Comparison of ENCODE assay signal across 1 cellular context in the genomic region with DNA sequence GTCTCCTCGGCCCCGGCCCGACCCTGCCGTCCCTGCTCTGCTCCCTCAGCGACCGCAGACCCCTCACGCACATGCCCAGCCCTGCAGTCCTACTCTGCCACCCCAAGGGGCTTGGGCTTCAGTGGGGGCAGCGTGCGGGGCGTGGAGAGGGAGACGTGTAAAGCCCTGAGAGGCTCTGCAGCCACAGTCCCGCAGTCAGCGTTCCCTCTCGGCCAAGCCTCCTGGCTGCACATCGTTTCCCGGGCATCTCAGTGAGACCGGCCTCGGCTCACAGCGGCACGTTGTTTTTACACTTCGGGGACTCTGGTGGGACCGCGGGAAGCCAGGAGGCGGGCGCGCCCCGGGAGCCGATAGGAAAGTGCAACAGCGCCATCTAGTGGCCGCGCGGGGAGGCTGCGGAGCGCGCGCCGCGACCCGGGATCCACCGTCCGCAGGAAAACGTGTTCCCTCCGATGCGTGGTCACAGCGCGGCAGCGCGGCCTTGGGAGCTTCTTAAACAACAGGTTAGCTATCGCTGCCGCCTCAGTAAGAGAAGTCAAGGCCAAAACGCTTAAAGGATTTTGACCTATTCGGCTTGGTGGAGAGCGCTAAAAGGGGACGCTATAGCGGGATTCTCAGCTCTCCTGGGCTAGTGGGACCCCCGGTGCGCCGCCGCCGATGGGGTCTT.
TF ChIP-seq lines count a peak whose summit lies in the region.

No MANE protein-coding gene starts in this region.

TF ChIP-seq in K562, 482 proteins besides CTCF, POLR2A, EP300 and RAD21 (continued from another document and continues in another):
- TF ChIP-seq, protein P1, sequence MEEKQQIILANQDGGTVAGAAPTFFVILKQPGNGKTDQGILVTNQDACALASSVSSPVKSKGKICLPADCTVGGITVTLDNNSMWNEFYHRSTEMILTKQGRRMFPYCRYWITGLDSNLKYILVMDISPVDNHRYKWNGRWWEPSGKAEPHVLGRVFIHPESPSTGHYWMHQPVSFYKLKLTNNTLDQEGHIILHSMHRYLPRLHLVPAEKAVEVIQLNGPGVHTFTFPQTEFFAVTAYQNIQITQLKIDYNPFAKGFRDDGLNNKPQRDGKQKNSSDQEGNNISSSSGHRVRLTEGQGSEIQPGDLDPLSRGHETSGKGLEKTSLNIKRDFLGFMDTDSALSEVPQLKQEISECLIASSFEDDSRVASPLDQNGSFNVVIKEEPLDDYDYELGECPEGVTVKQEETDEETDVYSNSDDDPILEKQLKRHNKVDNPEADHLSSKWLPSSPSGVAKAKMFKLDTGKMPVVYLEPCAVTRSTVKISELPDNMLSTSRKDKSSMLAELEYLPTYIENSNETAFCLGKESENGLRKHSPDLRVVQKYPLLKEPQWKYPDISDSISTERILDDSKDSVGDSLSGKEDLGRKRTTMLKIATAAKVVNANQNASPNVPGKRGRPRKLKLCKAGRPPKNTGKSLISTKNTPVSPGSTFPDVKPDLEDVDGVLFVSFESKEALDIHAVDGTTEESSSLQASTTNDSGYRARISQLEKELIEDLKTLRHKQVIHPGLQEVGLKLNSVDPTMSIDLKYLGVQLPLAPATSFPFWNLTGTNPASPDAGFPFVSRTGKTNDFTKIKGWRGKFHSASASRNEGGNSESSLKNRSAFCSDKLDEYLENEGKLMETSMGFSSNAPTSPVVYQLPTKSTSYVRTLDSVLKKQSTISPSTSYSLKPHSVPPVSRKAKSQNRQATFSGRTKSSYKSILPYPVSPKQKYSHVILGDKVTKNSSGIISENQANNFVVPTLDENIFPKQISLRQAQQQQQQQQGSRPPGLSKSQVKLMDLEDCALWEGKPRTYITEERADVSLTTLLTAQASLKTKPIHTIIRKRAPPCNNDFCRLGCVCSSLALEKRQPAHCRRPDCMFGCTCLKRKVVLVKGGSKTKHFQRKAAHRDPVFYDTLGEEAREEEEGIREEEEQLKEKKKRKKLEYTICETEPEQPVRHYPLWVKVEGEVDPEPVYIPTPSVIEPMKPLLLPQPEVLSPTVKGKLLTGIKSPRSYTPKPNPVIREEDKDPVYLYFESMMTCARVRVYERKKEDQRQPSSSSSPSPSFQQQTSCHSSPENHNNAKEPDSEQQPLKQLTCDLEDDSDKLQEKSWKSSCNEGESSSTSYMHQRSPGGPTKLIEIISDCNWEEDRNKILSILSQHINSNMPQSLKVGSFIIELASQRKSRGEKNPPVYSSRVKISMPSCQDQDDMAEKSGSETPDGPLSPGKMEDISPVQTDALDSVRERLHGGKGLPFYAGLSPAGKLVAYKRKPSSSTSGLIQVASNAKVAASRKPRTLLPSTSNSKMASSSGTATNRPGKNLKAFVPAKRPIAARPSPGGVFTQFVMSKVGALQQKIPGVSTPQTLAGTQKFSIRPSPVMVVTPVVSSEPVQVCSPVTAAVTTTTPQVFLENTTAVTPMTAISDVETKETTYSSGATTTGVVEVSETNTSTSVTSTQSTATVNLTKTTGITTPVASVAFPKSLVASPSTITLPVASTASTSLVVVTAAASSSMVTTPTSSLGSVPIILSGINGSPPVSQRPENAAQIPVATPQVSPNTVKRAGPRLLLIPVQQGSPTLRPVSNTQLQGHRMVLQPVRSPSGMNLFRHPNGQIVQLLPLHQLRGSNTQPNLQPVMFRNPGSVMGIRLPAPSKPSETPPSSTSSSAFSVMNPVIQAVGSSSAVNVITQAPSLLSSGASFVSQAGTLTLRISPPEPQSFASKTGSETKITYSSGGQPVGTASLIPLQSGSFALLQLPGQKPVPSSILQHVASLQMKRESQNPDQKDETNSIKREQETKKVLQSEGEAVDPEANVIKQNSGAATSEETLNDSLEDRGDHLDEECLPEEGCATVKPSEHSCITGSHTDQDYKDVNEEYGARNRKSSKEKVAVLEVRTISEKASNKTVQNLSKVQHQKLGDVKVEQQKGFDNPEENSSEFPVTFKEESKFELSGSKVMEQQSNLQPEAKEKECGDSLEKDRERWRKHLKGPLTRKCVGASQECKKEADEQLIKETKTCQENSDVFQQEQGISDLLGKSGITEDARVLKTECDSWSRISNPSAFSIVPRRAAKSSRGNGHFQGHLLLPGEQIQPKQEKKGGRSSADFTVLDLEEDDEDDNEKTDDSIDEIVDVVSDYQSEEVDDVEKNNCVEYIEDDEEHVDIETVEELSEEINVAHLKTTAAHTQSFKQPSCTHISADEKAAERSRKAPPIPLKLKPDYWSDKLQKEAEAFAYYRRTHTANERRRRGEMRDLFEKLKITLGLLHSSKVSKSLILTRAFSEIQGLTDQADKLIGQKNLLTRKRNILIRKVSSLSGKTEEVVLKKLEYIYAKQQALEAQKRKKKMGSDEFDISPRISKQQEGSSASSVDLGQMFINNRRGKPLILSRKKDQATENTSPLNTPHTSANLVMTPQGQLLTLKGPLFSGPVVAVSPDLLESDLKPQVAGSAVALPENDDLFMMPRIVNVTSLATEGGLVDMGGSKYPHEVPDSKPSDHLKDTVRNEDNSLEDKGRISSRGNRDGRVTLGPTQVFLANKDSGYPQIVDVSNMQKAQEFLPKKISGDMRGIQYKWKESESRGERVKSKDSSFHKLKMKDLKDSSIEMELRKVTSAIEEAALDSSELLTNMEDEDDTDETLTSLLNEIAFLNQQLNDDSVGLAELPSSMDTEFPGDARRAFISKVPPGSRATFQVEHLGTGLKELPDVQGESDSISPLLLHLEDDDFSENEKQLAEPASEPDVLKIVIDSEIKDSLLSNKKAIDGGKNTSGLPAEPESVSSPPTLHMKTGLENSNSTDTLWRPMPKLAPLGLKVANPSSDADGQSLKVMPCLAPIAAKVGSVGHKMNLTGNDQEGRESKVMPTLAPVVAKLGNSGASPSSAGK (IDR thresholded peaks at IDR 0.05) = peak; percentile 78
- TF ChIP-seq CBX3 (IDR thresholded peaks at IDR 0.05; ENCODE audit: borderline replicate concordance in 1 of 2, low read length in 2 of 2) (peak in 1 of 2 experiments; percentile 20; a peak in 1 of 3 replicates), CSDE1 (IDR thresholded peaks at IDR 0.05) (no peak), STAG1 (CRISPR knock-in tag; IDR thresholded peaks at IDR 0.05; ENCODE audit: borderline replicate concordance) (peak; percentile 59; the same call in 1 of the 2 replicates), GABPB1 (CRISPR knock-in tag; IDR thresholded peaks at IDR 0.05) (no peak), SMARCB1 (IDR thresholded peaks at IDR 0.05; ENCODE audit: insufficient read length, low read depth) (no peak), ZZZ3 (IDR thresholded peaks at IDR 0.05) (no peak), CBX5 (IDR thresholded peaks at IDR 0.05; ENCODE audit: borderline replicate concordance, low read depth) (no peak), MAZ (CRISPR knock-in tag; conservative IDR thresholded peaks at IDR 0.05 in 1 of 2, IDR thresholded peaks at IDR 0.05 in 1 of 2) (0 out of 4 replicates have a peak, but pooled peaks of 1 of the 2 experiments have one; percentile 14), SMARCC2 (IDR thresholded peaks at IDR 0.05; ENCODE audit: low read depth) (no peak), DDX20 (tag; IDR thresholded peaks at IDR 0.05; ENCODE audit: low read depth) (no peak), NFE2 (IDR thresholded peaks at IDR 0.05; ENCODE audit: low read depth) (no peak), EP400 (IDR thresholded peaks at IDR 0.05) (no peak), ZNF444 (CRISPR knock-in tag; IDR thresholded peaks at IDR 0.05) (no peak), SIRT6 (IDR thresholded peaks at IDR 0.05; ENCODE audit: low read depth, low read length) (no peak), ELF1 (tag; IDR thresholded peaks at IDR 0.05) (no peak), TFAM (CRISPR knock-in tag; conservative IDR thresholded peaks at IDR 0.05) (no peak), RB1 (IDR thresholded peaks at IDR 0.05; ENCODE audit: low read depth) (peak; percentile 88)
- TF ChIP-seq, protein P2, sequence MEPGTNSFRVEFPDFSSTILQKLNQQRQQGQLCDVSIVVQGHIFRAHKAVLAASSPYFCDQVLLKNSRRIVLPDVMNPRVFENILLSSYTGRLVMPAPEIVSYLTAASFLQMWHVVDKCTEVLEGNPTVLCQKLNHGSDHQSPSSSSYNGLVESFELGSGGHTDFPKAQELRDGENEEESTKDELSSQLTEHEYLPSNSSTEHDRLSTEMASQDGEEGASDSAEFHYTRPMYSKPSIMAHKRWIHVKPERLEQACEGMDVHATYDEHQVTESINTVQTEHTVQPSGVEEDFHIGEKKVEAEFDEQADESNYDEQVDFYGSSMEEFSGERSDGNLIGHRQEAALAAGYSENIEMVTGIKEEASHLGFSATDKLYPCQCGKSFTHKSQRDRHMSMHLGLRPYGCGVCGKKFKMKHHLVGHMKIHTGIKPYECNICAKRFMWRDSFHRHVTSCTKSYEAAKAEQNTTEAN (CRISPR knock-in tag; IDR thresholded peaks at IDR 0.05) = no peak
- TF ChIP-seq, protein P3, sequence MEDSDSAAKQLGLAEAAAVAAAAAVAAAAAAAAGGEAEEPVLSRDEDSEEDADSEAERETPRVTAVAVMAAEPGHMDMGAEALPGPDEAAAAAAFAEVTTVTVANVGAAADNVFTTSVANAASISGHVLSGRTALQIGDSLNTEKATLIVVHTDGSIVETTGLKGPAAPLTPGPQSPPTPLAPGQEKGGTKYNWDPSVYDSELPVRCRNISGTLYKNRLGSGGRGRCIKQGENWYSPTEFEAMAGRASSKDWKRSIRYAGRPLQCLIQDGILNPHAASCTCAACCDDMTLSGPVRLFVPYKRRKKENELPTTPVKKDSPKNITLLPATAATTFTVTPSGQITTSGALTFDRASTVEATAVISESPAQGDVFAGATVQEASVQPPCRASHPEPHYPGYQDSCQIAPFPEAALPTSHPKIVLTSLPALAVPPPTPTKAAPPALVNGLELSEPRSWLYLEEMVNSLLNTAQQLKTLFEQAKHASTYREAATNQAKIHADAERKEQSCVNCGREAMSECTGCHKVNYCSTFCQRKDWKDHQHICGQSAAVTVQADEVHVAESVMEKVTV (CRISPR knock-in tag; IDR thresholded peaks at IDR 0.05) = peak; percentile 40; the same call in 1 of the 2 replicates
- TF ChIP-seq, protein P4, sequence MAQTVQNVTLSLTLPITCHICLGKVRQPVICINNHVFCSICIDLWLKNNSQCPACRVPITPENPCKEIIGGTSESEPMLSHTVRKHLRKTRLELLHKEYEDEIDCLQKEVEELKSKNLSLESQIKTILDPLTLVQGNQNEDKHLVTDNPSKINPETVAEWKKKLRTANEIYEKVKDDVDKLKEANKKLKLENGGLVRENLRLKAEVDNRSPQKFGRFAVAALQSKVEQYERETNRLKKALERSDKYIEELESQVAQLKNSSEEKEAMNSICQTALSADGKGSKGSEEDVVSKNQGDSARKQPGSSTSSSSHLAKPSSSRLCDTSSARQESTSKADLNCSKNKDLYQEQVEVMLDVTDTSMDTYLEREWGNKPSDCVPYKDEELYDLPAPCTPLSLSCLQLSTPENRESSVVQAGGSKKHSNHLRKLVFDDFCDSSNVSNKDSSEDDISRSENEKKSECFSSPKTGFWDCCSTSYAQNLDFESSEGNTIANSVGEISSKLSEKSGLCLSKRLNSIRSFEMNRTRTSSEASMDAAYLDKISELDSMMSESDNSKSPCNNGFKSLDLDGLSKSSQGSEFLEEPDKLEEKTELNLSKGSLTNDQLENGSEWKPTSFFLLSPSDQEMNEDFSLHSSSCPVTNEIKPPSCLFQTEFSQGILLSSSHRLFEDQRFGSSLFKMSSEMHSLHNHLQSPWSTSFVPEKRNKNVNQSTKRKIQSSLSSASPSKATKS (CRISPR knock-in tag; IDR thresholded peaks at IDR 0.05) = no peak
- TF ChIP-seq, protein P5, sequence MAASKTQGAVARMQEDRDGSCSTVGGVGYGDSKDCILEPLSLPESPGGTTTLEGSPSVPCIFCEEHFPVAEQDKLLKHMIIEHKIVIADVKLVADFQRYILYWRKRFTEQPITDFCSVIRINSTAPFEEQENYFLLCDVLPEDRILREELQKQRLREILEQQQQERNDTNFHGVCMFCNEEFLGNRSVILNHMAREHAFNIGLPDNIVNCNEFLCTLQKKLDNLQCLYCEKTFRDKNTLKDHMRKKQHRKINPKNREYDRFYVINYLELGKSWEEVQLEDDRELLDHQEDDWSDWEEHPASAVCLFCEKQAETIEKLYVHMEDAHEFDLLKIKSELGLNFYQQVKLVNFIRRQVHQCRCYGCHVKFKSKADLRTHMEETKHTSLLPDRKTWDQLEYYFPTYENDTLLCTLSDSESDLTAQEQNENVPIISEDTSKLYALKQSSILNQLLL (CRISPR knock-in tag; IDR thresholded peaks at IDR 0.05; ENCODE audit: borderline replicate concordance) = no peak
- TF ChIP-seq, protein P6, sequence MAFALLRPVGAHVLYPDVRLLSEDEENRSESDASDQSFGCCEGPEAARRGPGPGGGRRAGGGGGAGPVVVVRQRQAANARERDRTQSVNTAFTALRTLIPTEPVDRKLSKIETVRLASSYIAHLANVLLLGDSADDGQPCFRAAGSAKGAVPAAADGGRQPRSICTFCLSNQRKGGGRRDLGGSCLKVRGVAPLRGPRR (CRISPR knock-in tag; IDR thresholded peaks at IDR 0.05) = no peak
- TF ChIP-seq, protein P7, sequence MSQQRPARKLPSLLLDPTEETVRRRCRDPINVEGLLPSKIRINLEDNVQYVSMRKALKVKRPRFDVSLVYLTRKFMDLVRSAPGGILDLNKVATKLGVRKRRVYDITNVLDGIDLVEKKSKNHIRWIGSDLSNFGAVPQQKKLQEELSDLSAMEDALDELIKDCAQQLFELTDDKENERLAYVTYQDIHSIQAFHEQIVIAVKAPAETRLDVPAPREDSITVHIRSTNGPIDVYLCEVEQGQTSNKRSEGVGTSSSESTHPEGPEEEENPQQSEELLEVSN (IDR thresholded peaks at IDR 0.05; ENCODE audit: borderline replicate concordance in 1 of 2, extremely low read depth in 1 of 2, insufficient read depth in 1 of 2, insufficient read length in 1 of 2, low read depth in 1 of 2, low read length in 1 of 2, poor library complexity in 1 of 2, severe bottlenecking in 1 of 2) = peak; percentile 73 to 96
- TF ChIP-seq, protein P8, sequence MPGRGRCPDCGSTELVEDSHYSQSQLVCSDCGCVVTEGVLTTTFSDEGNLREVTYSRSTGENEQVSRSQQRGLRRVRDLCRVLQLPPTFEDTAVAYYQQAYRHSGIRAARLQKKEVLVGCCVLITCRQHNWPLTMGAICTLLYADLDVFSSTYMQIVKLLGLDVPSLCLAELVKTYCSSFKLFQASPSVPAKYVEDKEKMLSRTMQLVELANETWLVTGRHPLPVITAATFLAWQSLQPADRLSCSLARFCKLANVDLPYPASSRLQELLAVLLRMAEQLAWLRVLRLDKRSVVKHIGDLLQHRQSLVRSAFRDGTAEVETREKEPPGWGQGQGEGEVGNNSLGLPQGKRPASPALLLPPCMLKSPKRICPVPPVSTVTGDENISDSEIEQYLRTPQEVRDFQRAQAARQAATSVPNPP (IDR thresholded peaks at IDR 0.05; ENCODE audit: borderline replicate concordance, insufficient read depth, insufficient read length) = no peak
- TF ChIP-seq, protein P9, sequence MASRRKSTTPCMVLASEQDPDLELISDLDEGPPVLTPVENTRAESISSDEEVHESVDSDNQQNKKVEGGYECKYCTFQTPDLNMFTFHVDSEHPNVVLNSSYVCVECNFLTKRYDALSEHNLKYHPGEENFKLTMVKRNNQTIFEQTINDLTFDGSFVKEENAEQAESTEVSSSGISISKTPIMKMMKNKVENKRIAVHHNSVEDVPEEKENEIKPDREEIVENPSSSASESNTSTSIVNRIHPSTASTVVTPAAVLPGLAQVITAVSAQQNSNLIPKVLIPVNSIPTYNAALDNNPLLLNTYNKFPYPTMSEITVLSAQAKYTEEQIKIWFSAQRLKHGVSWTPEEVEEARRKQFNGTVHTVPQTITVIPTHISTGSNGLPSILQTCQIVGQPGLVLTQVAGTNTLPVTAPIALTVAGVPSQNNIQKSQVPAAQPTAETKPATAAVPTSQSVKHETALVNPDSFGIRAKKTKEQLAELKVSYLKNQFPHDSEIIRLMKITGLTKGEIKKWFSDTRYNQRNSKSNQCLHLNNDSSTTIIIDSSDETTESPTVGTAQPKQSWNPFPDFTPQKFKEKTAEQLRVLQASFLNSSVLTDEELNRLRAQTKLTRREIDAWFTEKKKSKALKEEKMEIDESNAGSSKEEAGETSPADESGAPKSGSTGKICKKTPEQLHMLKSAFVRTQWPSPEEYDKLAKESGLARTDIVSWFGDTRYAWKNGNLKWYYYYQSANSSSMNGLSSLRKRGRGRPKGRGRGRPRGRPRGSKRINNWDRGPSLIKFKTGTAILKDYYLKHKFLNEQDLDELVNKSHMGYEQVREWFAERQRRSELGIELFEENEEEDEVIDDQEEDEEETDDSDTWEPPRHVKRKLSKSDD (conservative IDR thresholded peaks at IDR 0.05; ENCODE audit: low read length) = no peak
